ENCODE assay signal across 8 cellular contexts in the genomic region with DNA sequence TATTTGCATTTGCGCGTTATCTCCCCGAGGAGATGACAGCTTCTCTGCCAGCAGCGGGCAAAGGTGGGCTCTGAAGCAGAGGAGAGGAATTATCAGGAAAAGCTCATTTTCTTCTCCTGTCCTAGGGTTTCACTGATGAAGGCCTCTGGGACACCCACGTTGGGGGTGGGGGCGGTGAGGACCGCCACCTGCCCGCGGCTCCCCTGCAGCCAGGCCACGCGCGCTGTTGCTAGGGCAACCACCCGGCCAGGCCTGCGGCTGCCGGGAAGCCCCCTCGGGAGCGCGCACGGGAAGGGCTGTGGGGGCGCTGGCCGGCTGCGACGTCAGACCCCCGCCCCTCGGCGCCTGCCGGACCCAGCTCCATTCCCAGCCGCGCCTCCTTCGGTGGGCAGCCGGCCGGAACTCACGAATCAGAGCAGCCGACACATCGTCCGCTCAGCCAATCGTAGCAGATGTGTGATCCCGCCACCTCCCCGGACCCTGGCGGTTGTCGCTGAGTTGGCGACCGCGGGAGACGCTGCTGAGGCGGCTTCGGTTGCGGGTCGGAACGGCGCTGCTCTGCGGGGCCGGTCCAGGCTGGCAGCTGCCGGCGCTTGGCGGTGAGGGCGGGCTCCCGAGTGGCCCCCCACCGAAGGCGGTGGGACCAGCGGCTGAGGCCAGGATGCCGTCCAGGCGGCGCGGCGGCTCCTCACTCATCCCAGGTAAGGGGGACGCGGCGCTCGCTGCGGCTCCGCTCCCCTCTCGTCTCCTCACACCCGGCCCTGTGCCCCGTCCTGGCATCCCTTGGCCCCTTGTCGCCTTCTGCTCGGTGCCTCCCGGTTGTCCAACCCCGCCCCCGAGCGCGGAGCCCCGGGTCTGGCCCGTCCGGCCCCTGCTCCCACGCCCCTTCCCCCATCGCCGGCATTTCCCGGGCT. TPM values are rescaled to one million over a fixed set of nuclear protein-coding genes. Genes with fewer than 3 reads are reported as not detected.
DNase-seq lines count a peak whose midpoint lies in the region; ATAC-seq and TF ChIP-seq lines count a peak whose summit lies in the region.

TPST1 (plus strand) TSS at position 513 of the 914 bp plus-strand sequence. CDS start 35,092 bp downstream, outside the sequence.

- TF ChIP-seq POLR2A in GM18526 (IDR thresholded peaks at IDR 0.05; ENCODE audit: extremely low read depth, insufficient read length) (peak; percentile 92), breast epithelium (IDR thresholded peaks at IDR 0.05) (peak; percentile 79)

- H3K9me3 ChIP-seq in breast epithelium (no peaks in the 10 kb centered on the region), iPS-18c (ENCODE audit: control insufficient read depth, insufficient read depth, low read length) (no peaks in the 10 kb centered on the region), skeletal muscle tissue (ENCODE audit: control insufficient read depth in 3 of 3, low read length in 3 of 3) (no peaks in the 10 kb centered on the region)

- H3K4me3 ChIP-seq in breast epithelium: peak within 1 kb of the TSS; percentile 98 to 100 (median 100)
- peak within 1 kb of the TSS; percentile 87 for H3K4me3 ChIP-seq in iPS-18c (ENCODE audit: insufficient read depth, low read depth, low read length)
- H3K4me3 ChIP-seq in skeletal muscle tissue (ENCODE audit: low read length in 3 of 3): peak within 1 kb of the TSS; percentile 71 to 76 (median 76)

- H3K36me3 ChIP-seq in breast epithelium (no peaks in the 10 kb centered on the region), skeletal muscle tissue (ENCODE audit: control insufficient read depth in 3 of 3, insufficient read depth in 3 of 3, low read length in 3 of 3) (no peaks in the 10 kb centered on the region)

- intact Hi-C loops in breast epithelium (cut with DNase I; ENCODE audit: low total_unique reads): no loop called here

- H3K9ac ChIP-seq in skeletal muscle tissue (ENCODE audit: low read depth in 1 of 3, low read length in 3 of 3): peak within 1 kb of the TSS; percentile 65 to 74 (median 65)

- ATAC-seq in HG03064 (IDR thresholded peaks at IDR 0.05; ENCODE audit: low read depth, unreplicated experiment): peak; percentile 89

- TF ChIP-seq CTCF in VCaP (conservative IDR thresholded peaks at IDR 0.05): peak; percentile 83
- peak; percentile 72 to 78 (median 78) for TF ChIP-seq CTCF in breast epithelium (IDR thresholded peaks at IDR 0.05)

- H3K27ac ChIP-seq in VCaP (peak within 1 kb of the TSS; percentile 85), breast epithelium (peak within 1 kb of the TSS; percentile 76 to 94), skeletal muscle tissue (ENCODE audit: low read depth, low read length) (peak within 1 kb of the TSS; percentile 40)

- DNase-seq in A172 (ENCODE audit: low spot score): peak; percentile 87
- DNase-seq in NCI-H2107 treated with DMSO at 0.1 percent for 48 hours (lab: John Stamatoyannopoulos, UW; ENCODE audit: unreplicated experiment): peak; percentile 84
- peak; percentile 73 to 85 for DNase-seq in breast epithelium (ENCODE audit: low spot score in 2 of 2)

- H3K4me1 ChIP-seq in breast epithelium: no peaks in the 10 kb centered on the region
- peaks cover 4 to 20% (median 7%) of the 10 kb centered on the region in 3 donors for H3K4me1 ChIP-seq in skeletal muscle tissue (ENCODE audit: control insufficient read depth in 3 of 3, insufficient read depth in 3 of 3, low read length in 3 of 3)

- H3K27me3 ChIP-seq in breast epithelium (no peaks in the 10 kb centered on the region), skeletal muscle tissue (ENCODE audit: control insufficient read depth in 3 of 3, insufficient read depth in 3 of 3, low read length in 3 of 3) (peaks cover 7 to 22% (median 22%) of the 10 kb centered on the region in 3 donors)

RNA-seq across cellular contexts. Expression of gene TPST1, which starts in this region (rescaled TPM):
- total RNA-seq in A172 (2014; rRNA removed; shearing (Covaris generic)): 56.5 and 58.8 TPM in 2 replicates
- total RNA-seq in breast epithelium (10 to 100 TPM; 23.2 to 34.4 (median 23.3) TPM), skeletal muscle tissue (39.7 TPM)

Comparison
In these comparisons a context has a peak if more than half of its experiments do, and no peak if none do; other contexts are left out.
1. Peak in every context shown above with its lines: DNase-seq, ATAC-seq, H3K4me3 ChIP-seq and H3K27ac ChIP-seq.